In the genomic region with DNA sequence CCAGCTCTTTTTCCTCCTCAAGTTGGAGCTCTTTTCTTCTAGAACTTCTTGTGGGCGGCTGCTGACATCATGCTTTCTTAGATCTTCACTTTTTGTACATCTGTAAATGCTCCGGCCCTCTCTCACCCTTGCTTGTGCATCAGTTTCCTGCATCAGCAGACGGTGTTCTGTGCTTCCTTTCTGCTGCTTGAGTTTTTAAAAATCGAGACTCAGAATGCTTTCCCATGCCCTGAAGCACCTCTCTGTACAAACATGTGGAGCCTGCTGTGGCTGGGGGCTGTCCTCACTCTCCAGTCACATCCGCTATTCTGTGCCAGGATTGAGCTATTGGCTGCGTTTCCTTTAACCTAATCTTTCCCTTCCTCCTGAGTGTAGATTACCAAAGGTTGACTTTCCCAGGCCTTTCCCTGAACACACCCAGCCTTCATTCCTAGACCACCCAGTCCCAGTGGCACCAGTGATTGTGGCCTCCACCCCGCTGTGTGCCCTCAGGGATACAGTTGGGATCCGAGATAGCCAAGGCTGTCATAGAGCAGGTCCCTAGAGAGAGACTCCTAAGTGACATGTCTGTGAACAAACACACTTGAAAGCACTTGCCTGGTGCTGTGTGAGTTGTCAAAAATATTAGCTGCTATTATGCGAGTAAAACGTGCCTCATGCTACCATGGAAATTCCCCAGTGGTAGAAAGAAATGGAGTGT, we compare ENCODE assay signal across 8 cellular contexts. TPM values are rescaled to one million over a fixed set of nuclear protein-coding genes. Genes with fewer than 3 reads are reported as not detected.
A peak's percentile ranks its signal among the peaks of the same experiment; 100 is the strongest.
DNase-seq lines count a peak whose midpoint lies in the region; ATAC-seq and TF ChIP-seq lines count a peak whose summit lies in the region.

No MANE protein-coding gene starts in this region.

- DNase-seq in NCI-H2107 treated with DMSO at 0.1 percent for 48 hours (lab: John Stamatoyannopoulos, UW; ENCODE audit: unreplicated experiment) (peak; percentile 39), iris pigment epithelial cell (ENCODE audit: low read depth) (peak; percentile 78), SW 1271 (lab: John Stamatoyannopoulos, UW) (no peak), left colon (no peak)
- DNase-seq in stimulated activated effector memory CD8-positive, alpha-beta T cell treated with anti-CD3 and anti-CD28 coated beads, Interleukin-12 subunit alpha, Interleukin-12 subunit beta, amount 100 ng/mL, for 72 hours (ENCODE audit: low spot score in 2 of 2): no peak

- H3K4me1 Mint-ChIP-seq in activated naive CD8-positive, alpha-beta T cell (ENCODE audit: low read depth): peaks cover 23% of the 10 kb centered on the region
- peaks cover 23% of the 10 kb centered on the region for H3K4me1 Mint-ChIP-seq in stimulated activated effector memory CD8-positive, alpha-beta T cell treated with anti-CD3 and anti-CD28 coated beads, Interleukin-12 subunit alpha, Interleukin-12 subunit beta, amount 100 ng/mL, for 72 hours

- no peak for TF ChIP-seq POLR2A in GM18505 (IDR thresholded peaks at IDR 0.05; ENCODE audit: borderline replicate concordance, extremely low read depth, insufficient read depth, insufficient read length)

- ATAC-seq in stimulated activated effector memory CD8-positive, alpha-beta T cell treated with anti-CD3 and anti-CD28 coated beads, Interleukin-12 subunit alpha, Interleukin-12 subunit beta, amount 100 ng/mL, for 72 hours: peak; percentile 69
- ATAC-seq in GM18505 (IDR thresholded peaks at IDR 0.05; ENCODE audit: unreplicated experiment) (no peak), HG02885 (IDR thresholded peaks at IDR 0.05; ENCODE audit: poor library complexity, unreplicated experiment) (no peak), left colon (no peak)

- H3K4me3 Mint-ChIP-seq in activated naive CD8-positive, alpha-beta T cell: peak overlapping the region; percentile 58
- peak overlapping the region; percentile 15 for H3K4me3 Mint-ChIP-seq in stimulated activated effector memory CD8-positive, alpha-beta T cell treated with anti-CD3 and anti-CD28 coated beads, Interleukin-12 subunit alpha, Interleukin-12 subunit beta, amount 100 ng/mL, for 72 hours

- H3K27me3 Mint-ChIP-seq in activated naive CD8-positive, alpha-beta T cell: no peaks in the 10 kb centered on the region

- peak overlapping the region; percentile 94 for H3K27ac Mint-ChIP-seq in activated naive CD8-positive, alpha-beta T cell
- H3K27ac Mint-ChIP-seq in stimulated activated effector memory CD8-positive, alpha-beta T cell treated with anti-CD3 and anti-CD28 coated beads, Interleukin-12 subunit alpha, Interleukin-12 subunit beta, amount 100 ng/mL, for 72 hours: peak overlapping the region; percentile 89

- intact Hi-C loops in left colon (cut with DNase I, micrococcal nuclease): no loop called here

- peaks cover 3% of the 10 kb centered on the region for H3K36me3 Mint-ChIP-seq in activated naive CD8-positive, alpha-beta T cell
- H3K36me3 Mint-ChIP-seq in stimulated activated effector memory CD8-positive, alpha-beta T cell treated with anti-CD3 and anti-CD28 coated beads, Interleukin-12 subunit alpha, Interleukin-12 subunit beta, amount 100 ng/mL, for 72 hours: peaks cover 68% of the 10 kb centered on the region

- no peaks in the 10 kb centered on the region for H3K9me3 Mint-ChIP-seq in activated naive CD8-positive, alpha-beta T cell (ENCODE audit: low read depth)
- no peaks in the 10 kb centered on the region for H3K9me3 Mint-ChIP-seq in stimulated activated effector memory CD8-positive, alpha-beta T cell treated with anti-CD3 and anti-CD28 coated beads, Interleukin-12 subunit alpha, Interleukin-12 subunit beta, amount 100 ng/mL, for 72 hours

RNA-seq across cellular contexts. Expression of a gene that starts 41.9 kb away (rescaled TPM):
- 10 to 100 TPM; 47.1 to 63.6 TPM for total RNA-seq in left colon

Comparison
In these comparisons a context has a peak if more than half of its experiments do, and no peak if none do; other contexts are left out.
1. DNase-seq: peak in NCI-H2107 treated with DMSO at 0.1 percent for 48 hours (single experiment) and iris pigment epithelial cell (single experiment); none in stimulated activated effector memory CD8-positive, alpha-beta T cell treated with anti-CD3 and anti-CD28 coated beads, Interleukin-12 subunit alpha, Interleukin-12 subunit beta, amount 100 ng/mL, for 72 hours (0 of 2), SW 1271 (0 of 2) and left colon (0 of 2).